In genomic region chr18:76874643-76875389, GRCh38 we compare ENCODE assay signal across 1 cellular context.
TF ChIP-seq lines count a peak whose summit lies in the region.

No MANE protein-coding gene starts in this region.

TF ChIP-seq in SK-N-SH, 30 proteins besides CTCF, POLR2A, EP300 and RAD21 (continued from another document):
- TF ChIP-seq TAF1 (IDR thresholded peaks at IDR 0.05; ENCODE audit: borderline replicate concordance, low read depth, low read length) (no peak), ELF1 (IDR thresholded peaks at IDR 0.05) (no peak), IRF3 (IDR thresholded peaks at IDR 0.05; ENCODE audit: low read depth, low read length) (no peak), CHD2 (IDR thresholded peaks at IDR 0.05; ENCODE audit: low read length, partially characterized antibody) (no peak)
- TF ChIP-seq, protein P1, sequence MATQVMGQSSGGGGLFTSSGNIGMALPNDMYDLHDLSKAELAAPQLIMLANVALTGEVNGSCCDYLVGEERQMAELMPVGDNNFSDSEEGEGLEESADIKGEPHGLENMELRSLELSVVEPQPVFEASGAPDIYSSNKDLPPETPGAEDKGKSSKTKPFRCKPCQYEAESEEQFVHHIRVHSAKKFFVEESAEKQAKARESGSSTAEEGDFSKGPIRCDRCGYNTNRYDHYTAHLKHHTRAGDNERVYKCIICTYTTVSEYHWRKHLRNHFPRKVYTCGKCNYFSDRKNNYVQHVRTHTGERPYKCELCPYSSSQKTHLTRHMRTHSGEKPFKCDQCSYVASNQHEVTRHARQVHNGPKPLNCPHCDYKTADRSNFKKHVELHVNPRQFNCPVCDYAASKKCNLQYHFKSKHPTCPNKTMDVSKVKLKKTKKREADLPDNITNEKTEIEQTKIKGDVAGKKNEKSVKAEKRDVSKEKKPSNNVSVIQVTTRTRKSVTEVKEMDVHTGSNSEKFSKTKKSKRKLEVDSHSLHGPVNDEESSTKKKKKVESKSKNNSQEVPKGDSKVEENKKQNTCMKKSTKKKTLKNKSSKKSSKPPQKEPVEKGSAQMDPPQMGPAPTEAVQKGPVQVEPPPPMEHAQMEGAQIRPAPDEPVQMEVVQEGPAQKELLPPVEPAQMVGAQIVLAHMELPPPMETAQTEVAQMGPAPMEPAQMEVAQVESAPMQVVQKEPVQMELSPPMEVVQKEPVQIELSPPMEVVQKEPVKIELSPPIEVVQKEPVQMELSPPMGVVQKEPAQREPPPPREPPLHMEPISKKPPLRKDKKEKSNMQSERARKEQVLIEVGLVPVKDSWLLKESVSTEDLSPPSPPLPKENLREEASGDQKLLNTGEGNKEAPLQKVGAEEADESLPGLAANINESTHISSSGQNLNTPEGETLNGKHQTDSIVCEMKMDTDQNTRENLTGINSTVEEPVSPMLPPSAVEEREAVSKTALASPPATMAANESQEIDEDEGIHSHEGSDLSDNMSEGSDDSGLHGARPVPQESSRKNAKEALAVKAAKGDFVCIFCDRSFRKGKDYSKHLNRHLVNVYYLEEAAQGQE (IDR thresholded peaks at IDR 0.05; ENCODE audit: low read depth, low read length) = no peak
